Comparison of ENCODE assay signal across 9 cellular contexts in genomic region chr6:43645613-43645964, GRCh38. TPM values are rescaled to one million over a fixed set of nuclear protein-coding genes. Genes with fewer than 3 reads are reported as not detected.
DNase-seq lines count a peak whose midpoint lies in the region; ATAC-seq, FAIRE-seq and TF ChIP-seq lines count a peak whose summit lies in the region.
"Had no signal": no experiment of that assay in that cellular context is flagged by ENCODE, and none has a peak within 500 bp of the region (broad histone marks: within the 10 kb centered on the region; RNA-seq: fewer than 3 reads in every experiment).

No MANE protein-coding gene starts in this region.

- no peaks in the 10 kb centered on the region for H3K9me1 ChIP-seq in keratinocyte (ENCODE audit: control insufficient read depth, extremely low read depth, insufficient read depth, low read length)

- dilution Hi-C loops in keratinocyte (cut with MboI; ENCODE audit: extremely low pct_ligation_motif_present, low sequenced_read_pairs): no loop called here

- no peak for FAIRE-seq in keratinocyte (lab: Jason Lieb, UNC)

- TF ChIP-seq CTCF in astrocyte of the spinal cord (IDR thresholded peaks at IDR 0.05; ENCODE audit: low read depth, low read length): no peak
- TF ChIP-seq CTCF in keratinocyte (optimal IDR thresholded peaks at IDR 0.05 in 1 of 3, IDR thresholded peaks at IDR 0.05 in 1 of 3, conservative IDR thresholded peaks at IDR 0.05 in 1 of 3; ENCODE audit: extremely low read depth in 1 of 3, insufficient read depth in 2 of 3, low read length in 3 of 3): no peak
- TF ChIP-seq CTCF in body of pancreas (IDR thresholded peaks at IDR 0.05): no peak

- H3K4me1 ChIP-seq in keratinocyte (ENCODE audit: control insufficient read depth, extremely low read depth, insufficient read depth, low read length) (no peaks in the 10 kb centered on the region), subcutaneous abdominal adipose tissue (ENCODE audit: control insufficient read depth in 5 of 5, insufficient read depth in 5 of 5, low read length in 5 of 5) (peaks cover 2 to 12% (median 9%) of the 10 kb centered on the region in 5 donors), body of pancreas (peaks cover 5% of the 10 kb centered on the region)

- no peak for ATAC-seq in body of pancreas
- no peak for ATAC-seq in HG02870 (IDR thresholded peaks at IDR 0.05; ENCODE audit: unreplicated experiment)
- no peak for ATAC-seq in GM21825 (IDR thresholded peaks at IDR 0.05; ENCODE audit: unreplicated experiment)

- no peaks in the 10 kb centered on the region for H3K9me3 ChIP-seq in keratinocyte (ENCODE audit: control insufficient read depth, low read depth, low read length)
- no peaks in the 10 kb centered on the region for H3K9me3 ChIP-seq in subcutaneous abdominal adipose tissue (ENCODE audit: control insufficient read depth in 5 of 5, low read length in 5 of 5)
- H3K9me3 ChIP-seq in body of pancreas: no peaks in the 10 kb centered on the region

- peaks cover 3 to 6% of the 10 kb centered on the region in 2 experiments for H3K36me3 ChIP-seq in keratinocyte (ENCODE audit: control insufficient read depth in 2 of 2, extremely low read depth in 1 of 2, insufficient read depth in 2 of 2, low read length in 2 of 2)
- peaks cover under 1 to 18% (median 6%) of the 10 kb centered on the region in 5 donors for H3K36me3 ChIP-seq in subcutaneous abdominal adipose tissue (ENCODE audit: control insufficient read depth in 5 of 5, insufficient read depth in 5 of 5, low read length in 5 of 5)
- H3K36me3 ChIP-seq in body of pancreas (replicated peaks in 1 of 2; ENCODE audit: insufficient read depth in 1 of 2, low read depth in 2 of 2): peaks cover 0 to 4% of the 10 kb centered on the region in 2 donors

- H3K4me2 ChIP-seq in keratinocyte (ENCODE audit: control insufficient read depth, extremely low read depth, insufficient read depth, low read depth, low read length): peak overlapping the region; percentile 35

- H3K79me2 ChIP-seq in keratinocyte (ENCODE audit: control insufficient read depth, insufficient read depth, low read length): peaks cover 6% of the 10 kb centered on the region

- H3K9ac ChIP-seq in keratinocyte (ENCODE audit: control insufficient read depth, extremely low read depth, insufficient read depth, low read length) (no peak overlapping the region), subcutaneous abdominal adipose tissue (ENCODE audit: low read length in 5 of 5) (peak overlapping the region in 1 of 5 donors; percentile 37)

- intact Hi-C loops in body of pancreas (cut with DNase I): no loop called here

- 11 to 24% methylated on average over 9 of the region's 9 CpGs for WGBS in body of pancreas, 2 donors

- DNase-seq in NCI-H2029 (lab: John Stamatoyannopoulos, UW) (peak; percentile 34), NCI-H2029 treated with DMSO at 0.1 percent for 48 hours (lab: John Stamatoyannopoulos, UW) (no peak), astrocyte of the spinal cord (ENCODE audit: low read depth, low spot score) (no peak), keratinocyte (ENCODE audit: low read depth, low spot score) (no peak), body of pancreas (no peak)

- H2AFZ ChIP-seq in keratinocyte (ENCODE audit: control insufficient read depth, low read length): peak overlapping the region; percentile 67

- no peaks in the 10 kb centered on the region for H4K20me1 ChIP-seq in keratinocyte (ENCODE audit: control insufficient read depth, extremely low read depth, insufficient read depth, low read length)

- H3K27me3 ChIP-seq in keratinocyte (ENCODE audit: control insufficient read depth, extremely low read depth, insufficient read depth, low read length) (no peaks in the 10 kb centered on the region), subcutaneous abdominal adipose tissue (ENCODE audit: control insufficient read depth in 5 of 5, insufficient read depth in 4 of 5, low read length in 5 of 5) (no peaks in the 10 kb centered on the region), body of pancreas (no peaks in the 10 kb centered on the region)

- in situ Hi-C loops in astrocyte of the spinal cord (cut with HindIII; ENCODE audit: low sequenced_read_pairs): no loop called here

- peak overlapping the region; percentile 56 for H3K4me3 ChIP-seq in astrocyte of the spinal cord (ENCODE audit: low read depth, low read length)
- H3K4me3 ChIP-seq in keratinocyte (ENCODE audit: control insufficient read depth in 2 of 3, extremely low read depth in 1 of 3, insufficient read depth in 2 of 3, low read depth in 1 of 3, low read length in 3 of 3): peak overlapping the region in 1 of 3 experiments; percentile 42
- H3K4me3 ChIP-seq in subcutaneous abdominal adipose tissue (ENCODE audit: low read depth in 1 of 5, low read length in 5 of 5): peak overlapping the region in 4 of 5 donors; percentile 32 to 68 (median 51)
- no peak overlapping the region for H3K4me3 ChIP-seq in body of pancreas

- H3K27ac ChIP-seq in keratinocyte (ENCODE audit: control insufficient read depth, insufficient read depth, low read length): no peak overlapping the region
- no peak overlapping the region for H3K27ac ChIP-seq in subcutaneous abdominal adipose tissue (ENCODE audit: low read depth, low read length)
- H3K27ac ChIP-seq in body of pancreas: no peak overlapping the region
- H3K27ac ChIP-seq: VCaP had no signal

- no peak for TF ChIP-seq POLR2A in body of pancreas (IDR thresholded peaks at IDR 0.05)

RNA-seq across cellular contexts. Expression of gene RSPH9, which starts 0.8 kb away (rescaled TPM):
- polyA plus RNA-seq in keratinocyte: not detected in 3 replicates
- polyA plus RNA-seq in keratinocyte (2011; ENCODE audit: low read depth): not detected
- polyA plus RNA-seq in keratinocyte (2011; cell fraction: cytosol; rRNA removed): not detected in 2 replicates
- not detected in 2 replicates for polyA plus RNA-seq in keratinocyte (2011; cell fraction: nucleus; rRNA removed)
- polyA plus RNA-seq in keratinocyte (2012; ENCODE audit: low replicate concordance): 0.14 and 0.15 TPM in 2 replicates
- polyA minus RNA-seq in keratinocyte: not detected in 3 replicates
- not detected for polyA minus RNA-seq in keratinocyte (2011; cell fraction: cytosol; rRNA and poly(A)+ RNA removed)
- not detected in 2 replicates for polyA minus RNA-seq in keratinocyte (2011; cell fraction: nucleus; rRNA and poly(A)+ RNA removed)
- not detected for total RNA-seq in body of pancreas

RNA-seq across cellular contexts. Expression of gene MAD2L1BP, which starts 9.9 kb away (rescaled TPM):
- polyA plus RNA-seq in keratinocyte: 34.2 to 48.1 TPM (median 46.5 TPM) in 3 replicates
- 8.5 TPM for polyA plus RNA-seq in keratinocyte (2011; ENCODE audit: low read depth)
- polyA plus RNA-seq in keratinocyte (2011; cell fraction: cytosol; rRNA removed): 32.1 and 37.0 TPM in 2 replicates
- 35.3 and 37.3 TPM in 2 replicates for polyA plus RNA-seq in keratinocyte (2011; cell fraction: nucleus; rRNA removed)
- 22.0 and 23.9 TPM in 2 replicates for polyA plus RNA-seq in keratinocyte (2012; ENCODE audit: low replicate concordance)
- polyA minus RNA-seq in keratinocyte: 18.6 to 55.6 TPM (median 30.6 TPM) in 3 replicates
- 26.9 TPM for polyA minus RNA-seq in keratinocyte (2011; cell fraction: cytosol; rRNA and poly(A)+ RNA removed)
- 11.8 and 12.4 TPM in 2 replicates for polyA minus RNA-seq in keratinocyte (2011; cell fraction: nucleus; rRNA and poly(A)+ RNA removed)
- total RNA-seq in body of pancreas: 10 to 100 TPM; 14.8 to 17.4 TPM

RNA-seq across cellular contexts. Expression of gene GTPBP2, which starts 16.5 kb away (rescaled TPM):
- 51.2 to 80.6 TPM (median 59.5 TPM) in 3 replicates for polyA plus RNA-seq in keratinocyte
- 33.4 TPM for polyA plus RNA-seq in keratinocyte (2011; ENCODE audit: low read depth)
- polyA plus RNA-seq in keratinocyte (2011; cell fraction: cytosol; rRNA removed): 29.5 and 30.4 TPM in 2 replicates
- 261 and 264 TPM in 2 replicates for polyA plus RNA-seq in keratinocyte (2011; cell fraction: nucleus; rRNA removed)
- 33.4 and 72.1 TPM in 2 replicates for polyA plus RNA-seq in keratinocyte (2012; ENCODE audit: low replicate concordance)
- polyA minus RNA-seq in keratinocyte: 40.6 to 46.7 TPM (median 42.3 TPM) in 3 replicates
- polyA minus RNA-seq in keratinocyte (2011; cell fraction: cytosol; rRNA and poly(A)+ RNA removed): 26.9 TPM
- polyA minus RNA-seq in keratinocyte (2011; cell fraction: nucleus; rRNA and poly(A)+ RNA removed): 34.3 and 43.3 TPM in 2 replicates
- total RNA-seq in body of pancreas: 10 to 100 TPM; 32.9 to 55.0 TPM

RNA-seq across cellular contexts. Expression of gene MRPS18A, which starts 42.0 kb away (rescaled TPM):
- 48.8 to 62.8 TPM (median 54.5 TPM) in 3 replicates for polyA plus RNA-seq in keratinocyte
- polyA plus RNA-seq in keratinocyte (2011; ENCODE audit: low read depth): 15.7 TPM
- polyA plus RNA-seq in keratinocyte (2011; cell fraction: cytosol; rRNA removed): 40.7 and 52.6 TPM in 2 replicates
- polyA plus RNA-seq in keratinocyte (2011; cell fraction: nucleus; rRNA removed): 37.2 and 42.3 TPM in 2 replicates
- polyA plus RNA-seq in keratinocyte (2012; ENCODE audit: low replicate concordance): 39.8 and 53.6 TPM in 2 replicates
- polyA minus RNA-seq in keratinocyte: 54.2 to 64.3 TPM (median 59.7 TPM) in 3 replicates
- polyA minus RNA-seq in keratinocyte (2011; cell fraction: cytosol; rRNA and poly(A)+ RNA removed): 31.3 TPM
- polyA minus RNA-seq in keratinocyte (2011; cell fraction: nucleus; rRNA and poly(A)+ RNA removed): 16.5 and 25.8 TPM in 2 replicates
- total RNA-seq in body of pancreas: 10 to 100 TPM; 16.9 to 36.3 TPM

Comparison
In these comparisons a context has a peak if more than half of its experiments do, and no peak if none do; other contexts are left out.
1. H3K4me3 ChIP-seq: peak in astrocyte of the spinal cord (single experiment) and subcutaneous abdominal adipose tissue (4 of 5); none in body of pancreas (0 of 2).